ENCODE assay signal across 18 cellular contexts in the genomic region with DNA sequence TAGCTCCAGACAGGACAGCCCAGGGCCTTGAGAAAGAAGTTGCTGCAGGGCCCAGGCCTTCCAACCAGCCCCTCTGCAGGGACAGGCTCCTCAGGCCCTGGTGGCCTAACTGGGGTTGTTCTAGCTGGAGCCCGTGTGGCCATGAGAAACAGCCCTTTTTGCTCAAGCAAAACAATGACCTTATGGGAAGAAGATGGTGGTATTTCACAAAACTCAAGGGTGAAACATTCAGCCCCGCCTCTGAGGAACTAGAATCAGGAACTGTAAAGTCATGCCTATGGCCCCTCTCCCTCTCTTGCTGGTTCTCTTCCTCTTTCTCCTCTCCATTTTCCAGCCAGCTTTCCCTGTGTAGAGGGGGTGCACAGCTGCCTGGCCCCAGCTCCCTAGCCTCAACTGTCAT.
A peak's percentile ranks its signal among the peaks of the same experiment; 100 is the strongest.
DNase-seq lines count a peak whose midpoint lies in the region; ATAC-seq and TF ChIP-seq lines count a peak whose summit lies in the region.
"Had no signal": no experiment of that assay in that cellular context is flagged by ENCODE, and none has a peak within 500 bp of the region (broad histone marks: within the 10 kb centered on the region; RNA-seq: fewer than 3 reads in every experiment).

No MANE protein-coding gene starts in this region.

- H3K27ac Mint-ChIP-seq in endodermal cell = no peak overlapping the region
- H3K27ac Mint-ChIP-seq: activated naive CD4-positive, alpha-beta T cell treated with anti-CD3 and anti-CD28 coated beads for 36 hours; CD4-positive, CD25-positive, alpha-beta regulatory T cell had no signal

- no peaks in the 10 kb centered on the region for H3K79me2 ChIP-seq in OCI-LY3 (ENCODE audit: low read length)

- ATAC-seq in HG03045 (IDR thresholded peaks at IDR 0.05; ENCODE audit: unreplicated experiment) (no peak), GM18909 (IDR thresholded peaks at IDR 0.05; ENCODE audit: poor library complexity, unreplicated experiment) (no peak)
- ATAC-seq: PC-3; stimulated activated naive CD8-positive, alpha-beta T cell treated with anti-CD3 and anti-CD28 coated beads, Interleukin-15, amount 100 ng/mL, for 72 hours had no signal

- no peak overlapping the region for H3K4me3 Mint-ChIP-seq in endodermal cell
- H3K4me3 Mint-ChIP-seq: activated naive CD4-positive, alpha-beta T cell treated with anti-CD3 and anti-CD28 coated beads for 36 hours; stimulated activated naive CD8-positive, alpha-beta T cell treated with anti-CD3 and anti-CD28 coated beads, Interleukin-15, amount 100 ng/mL, for 72 hours had no signal

- no peaks in the 10 kb centered on the region for H3K9me3 ChIP-seq in OCI-LY3 (ENCODE audit: insufficient read depth, low read length)
- H3K9me3 ChIP-seq in endodermal cell (ENCODE audit: control insufficient read depth, low read length) = no peaks in the 10 kb centered on the region

- no peak for TF ChIP-seq CTCF in HL-60 (IDR thresholded peaks at IDR 0.05; ENCODE audit: insufficient read depth, low read length)
- TF ChIP-seq CTCF in OCI-LY3 (IDR thresholded peaks at IDR 0.05; ENCODE audit: low read depth, low read length) = no peak
- no peak for TF ChIP-seq CTCF in endodermal cell (conservative IDR thresholded peaks at IDR 0.05)

- peaks cover 32% of the 10 kb centered on the region for H3K4me1 ChIP-seq in OCI-LY3 (ENCODE audit: low read length)
- no peaks in the 10 kb centered on the region for H3K4me1 ChIP-seq in endodermal cell (ENCODE audit: control insufficient read depth, insufficient read depth, low read length)

- no peaks in the 10 kb centered on the region for H3K9me3 Mint-ChIP-seq in endodermal cell
- H3K9me3 Mint-ChIP-seq: activated naive CD4-positive, alpha-beta T cell treated with anti-CD3 and anti-CD28 coated beads for 36 hours; stimulated activated naive CD8-positive, alpha-beta T cell treated with anti-CD3 and anti-CD28 coated beads, Interleukin-15, amount 100 ng/mL, for 72 hours had no signal

- DNase-seq in HL-60 (ENCODE audit: low read depth in 1 of 2, low spot score in 1 of 2) = peak in 1 of 2 experiments; percentile 89
- peak; percentile 42 for DNase-seq in globus pallidus (ENCODE audit: low spot score)
- DNase-seq in putamen (ENCODE audit: low spot score) = peak; percentile 12
- no peak for DNase-seq in endodermal cell
- no peak for DNase-seq in DMS79 (lab: John Stamatoyannopoulos, UW)
- DNase-seq: activated CD4-positive, CD25-positive, alpha-beta regulatory T cell treated with anti-CD3 and anti-CD28 coated beads, Interleukin-2, amount 50 U/mL, for 72 hours; activated CD8-positive, alpha-beta memory T cell treated with anti-CD3 and anti-CD28 coated beads, Interleukin-2, amount 50 U/mL, for 48 hours; activated naive CD4-positive, alpha-beta T cell treated with anti-CD3 and anti-CD28 coated beads for 36 hours; CD4-positive, CD25-positive, alpha-beta regulatory T cell; effector CD4-positive, alpha-beta T cell; H7; IMR-90; NCI-H1417; PC-3; stimulated activated naive CD8-positive, alpha-beta T cell treated with anti-CD3 and anti-CD28 coated beads, Interleukin-15, amount 100 ng/mL, for 72 hours had no signal

- H4K20me1 ChIP-seq in OCI-LY3 (ENCODE audit: insufficient read depth, low read length) = no peaks in the 10 kb centered on the region

- H3K9ac ChIP-seq in OCI-LY3 (ENCODE audit: low read length) (no peak overlapping the region), endodermal cell (ENCODE audit: extremely low read depth, low read length, poor library complexity, severe bottlenecking) (no peak overlapping the region)

- H3K27me3 ChIP-seq in HL-60 (ENCODE audit: insufficient read depth, poor library complexity, severe bottlenecking) = no peaks in the 10 kb centered on the region
- H3K27me3 ChIP-seq in OCI-LY3 (ENCODE audit: low read depth, low read length) = peaks cover 69% of the 10 kb centered on the region
- H3K27me3 ChIP-seq in endodermal cell (ENCODE audit: control insufficient read depth, insufficient read depth, low read length, poor library complexity, severe bottlenecking) = peaks cover 4% of the 10 kb centered on the region

- peaks cover 2% of the 10 kb centered on the region for H3K4me1 Mint-ChIP-seq in endodermal cell

- H3K27ac ChIP-seq in HL-60 (replicated peaks) = peak overlapping the region; percentile 94
- H3K27ac ChIP-seq in OCI-LY3 (ENCODE audit: low read length) = no peak overlapping the region
- no peak overlapping the region for H3K27ac ChIP-seq in endodermal cell (ENCODE audit: low read depth, low read length)

- H3K4me3 ChIP-seq in HL-60 (replicated peaks; ENCODE audit: insufficient read depth, low read length) (no peak overlapping the region), OCI-LY3 (ENCODE audit: low read length) (peak overlapping the region; percentile 9; the same call in 1 of the 2 replicates), endodermal cell (ENCODE audit: low read length) (no peak overlapping the region)

- H3K36me3 Mint-ChIP-seq in endodermal cell (ENCODE audit: low read depth) = no peaks in the 10 kb centered on the region
- H3K36me3 Mint-ChIP-seq: CD4-positive, CD25-positive, alpha-beta regulatory T cell had no signal

- no peak overlapping the region for H2AFZ ChIP-seq in OCI-LY3 (ENCODE audit: low read depth, low read length)

- peaks cover 15% of the 10 kb centered on the region for H3K27me3 Mint-ChIP-seq in endodermal cell (ENCODE audit: insufficient read depth)

- H3K4me2 ChIP-seq in OCI-LY3 (ENCODE audit: low read length) = peak overlapping the region; percentile 50

- 80% methylated on average over 2 of the region's 2 CpGs; no CpG with 5 or more reads in 1 of the 2 experiments for WGBS in endodermal cell (ENCODE audit: insufficient coverage in 1 of 2, insufficient read length in 1 of 2), 2 experiments

- H3K36me3 ChIP-seq in OCI-LY3 (replicated peaks; ENCODE audit: low read depth, low read length) = no peaks in the 10 kb centered on the region
- no peaks in the 10 kb centered on the region for H3K36me3 ChIP-seq in endodermal cell (ENCODE audit: control insufficient read depth, insufficient read depth, low read length)

Comparison
In these comparisons a context has a peak if more than half of its experiments do, and no peak if none do; other contexts are left out.
1. DNase-seq: peak in globus pallidus (single experiment) and putamen (single experiment); none in endodermal cell (single experiment) and DMS79 (single experiment).